ENCODE assay signal across 17 cellular contexts in genomic region chr4:16582526-16582925, GRCh38.
DNase-seq lines count a peak whose midpoint lies in the region; ATAC-seq and TF ChIP-seq lines count a peak whose summit lies in the region.
"Had no signal": no experiment of that assay in that cellular context is flagged by ENCODE, and none has a peak within 500 bp of the region (broad histone marks: within the 10 kb centered on the region; RNA-seq: fewer than 3 reads in every experiment).

No MANE protein-coding gene starts in this region.

- H3K27ac Mint-ChIP-seq in activated CD8-positive, alpha-beta T cell treated with anti-CD3 and anti-CD28 coated beads for 36 hours: no peak overlapping the region
- H3K27ac Mint-ChIP-seq in activated CD8-positive, alpha-beta T cell treated with anti-CD3 and anti-CD28 coated beads, Interleukin-2, amount 10 ng/mL, durations not matched to agents 7 days and 5 days: no peak overlapping the region
- no peak overlapping the region for H3K27ac Mint-ChIP-seq in endodermal cell
- H3K27ac Mint-ChIP-seq: activated naive CD4-positive, alpha-beta T cell treated with anti-CD3 and anti-CD28 coated beads for 36 hours; immature natural killer cell had no signal

- H3K9me3 Mint-ChIP-seq in activated CD8-positive, alpha-beta T cell treated with anti-CD3 and anti-CD28 coated beads for 36 hours: no peaks in the 10 kb centered on the region
- no peaks in the 10 kb centered on the region for H3K9me3 Mint-ChIP-seq in activated CD8-positive, alpha-beta T cell treated with anti-CD3 and anti-CD28 coated beads, Interleukin-2, amount 10 ng/mL, durations not matched to agents 7 days and 5 days (ENCODE audit: insufficient read depth)
- H3K9me3 Mint-ChIP-seq in endodermal cell: no peaks in the 10 kb centered on the region
- H3K9me3 Mint-ChIP-seq: activated naive CD4-positive, alpha-beta T cell treated with anti-CD3 and anti-CD28 coated beads for 36 hours had no signal

- DNase-seq in activated CD8-positive, alpha-beta T cell treated with anti-CD3 and anti-CD28 coated beads for 36 hours: peak; percentile 4
- no peak for DNase-seq in activated CD8-positive, alpha-beta T cell treated with anti-CD3 and anti-CD28 coated beads, Interleukin-2, amount 10 ng/mL, durations not matched to agents 7 days and 5 days
- peak; percentile 21 for DNase-seq in NAMALWA (ENCODE audit: low spot score)
- peak; percentile 88 for DNase-seq in endodermal cell
- DNase-seq in testis: peak; percentile 70
- DNase-seq in T1000 (lab: John Stamatoyannopoulos, UW): no peak
- no peak for DNase-seq in caudate nucleus (lab: John Stamatoyannopoulos, UW)
- DNase-seq in pons (ENCODE audit: low spot score): no peak
- DNase-seq: activated naive CD4-positive, alpha-beta T cell treated with anti-CD3 and anti-CD28 coated beads for 36 hours; immature natural killer cell; mucosa of descending colon; NCI-H2081; psoas muscle; stimulated activated CD8-positive, alpha-beta memory T cell treated with anti-CD3 and anti-CD28 coated beads, Interleukin-4, amount 100 ng/mL, for 48 hours; uterus had no signal

- H3K4me1 ChIP-seq in endodermal cell (ENCODE audit: control insufficient read depth, insufficient read depth, low read length): no peaks in the 10 kb centered on the region
- H3K4me1 ChIP-seq in testis: no peaks in the 10 kb centered on the region
- H3K4me1 ChIP-seq: psoas muscle had no signal

- no peaks in the 10 kb centered on the region for H3K27me3 ChIP-seq in endodermal cell (ENCODE audit: control insufficient read depth, insufficient read depth, low read length, poor library complexity, severe bottlenecking)
- no peaks in the 10 kb centered on the region for H3K27me3 ChIP-seq in testis
- H3K27me3 ChIP-seq: uterus had no signal

- no peaks in the 10 kb centered on the region for H3K9me3 ChIP-seq in endodermal cell (ENCODE audit: control insufficient read depth, low read length)
- H3K9me3 ChIP-seq in testis: no peaks in the 10 kb centered on the region
- H3K9me3 ChIP-seq: mucosa of descending colon, psoas muscle, uterus had no signal

- CTCF ChIA-PET in activated CD8-positive, alpha-beta T cell treated with anti-CD3 and anti-CD28 coated beads for 36 hours (lab: Charles Lee): no interaction called here
- CTCF ChIA-PET in activated CD8-positive, alpha-beta T cell treated with anti-CD3 and anti-CD28 coated beads, Interleukin-2, amount 10 ng/mL, durations not matched to agents 7 days and 5 days (lab: Charles Lee): no interaction called here

- WGBS in endodermal cell (ENCODE audit: insufficient coverage in 1 of 2, insufficient read length in 1 of 2), 2 experiments: 87 to 90% methylated on average over 6 to 10 of the region's 10 CpGs
- WGBS in testis, 2 donors: 68 to 96% methylated on average over 9 to 10 of the region's 10 CpGs

- H3K27ac ChIP-seq in endodermal cell (ENCODE audit: low read depth, low read length): no peak overlapping the region
- no peak overlapping the region for H3K27ac ChIP-seq in testis
- no peak overlapping the region for H3K27ac ChIP-seq in caudate nucleus (ENCODE audit: low read depth, low read length)
- H3K27ac ChIP-seq: psoas muscle, uterus had no signal

- H3K4me1 Mint-ChIP-seq in activated CD8-positive, alpha-beta T cell treated with anti-CD3 and anti-CD28 coated beads for 36 hours (ENCODE audit: low read depth): no peaks in the 10 kb centered on the region
- no peaks in the 10 kb centered on the region for H3K4me1 Mint-ChIP-seq in activated CD8-positive, alpha-beta T cell treated with anti-CD3 and anti-CD28 coated beads, Interleukin-2, amount 10 ng/mL, durations not matched to agents 7 days and 5 days (ENCODE audit: low read depth)
- no peaks in the 10 kb centered on the region for H3K4me1 Mint-ChIP-seq in endodermal cell
- H3K4me1 Mint-ChIP-seq: central memory CD8-positive, alpha-beta T cell had no signal

- H3K9ac ChIP-seq in endodermal cell (ENCODE audit: extremely low read depth, low read length, poor library complexity, severe bottlenecking): no peak overlapping the region

- ATAC-seq in activated CD8-positive, alpha-beta T cell treated with anti-CD3 and anti-CD28 coated beads for 36 hours: no peak
- no peak for ATAC-seq in activated CD8-positive, alpha-beta T cell treated with anti-CD3 and anti-CD28 coated beads, Interleukin-2, amount 10 ng/mL, durations not matched to agents 7 days and 5 days
- ATAC-seq: mucosa of descending colon, Panc1, psoas muscle had no signal

- POLR2A ChIA-PET in activated CD8-positive, alpha-beta T cell treated with anti-CD3 and anti-CD28 coated beads for 36 hours (lab: Charles Lee): no interaction called here
- POLR2A ChIA-PET in activated CD8-positive, alpha-beta T cell treated with anti-CD3 and anti-CD28 coated beads, Interleukin-2, amount 10 ng/mL, durations not matched to agents 7 days and 5 days (lab: Charles Lee): no interaction called here

- no peak overlapping the region for H3K4me3 ChIP-seq in endodermal cell (ENCODE audit: low read length)
- H3K4me3 ChIP-seq in testis: no peak overlapping the region
- H3K4me3 ChIP-seq: mucosa of descending colon, psoas muscle, uterus had no signal

- TF ChIP-seq CTCF in activated CD8-positive, alpha-beta T cell treated with anti-CD3 and anti-CD28 coated beads for 36 hours (IDR thresholded peaks at IDR 0.05): no peak
- peak; percentile 81 for TF ChIP-seq CTCF in endodermal cell (conservative IDR thresholded peaks at IDR 0.05)
- TF ChIP-seq CTCF in testis (IDR thresholded peaks at IDR 0.05): no peak

- TF ChIP-seq POLR2A in testis (IDR thresholded peaks at IDR 0.05): no peak

- peaks cover 1% of the 10 kb centered on the region for H3K27me3 Mint-ChIP-seq in activated CD8-positive, alpha-beta T cell treated with anti-CD3 and anti-CD28 coated beads for 36 hours
- H3K27me3 Mint-ChIP-seq in activated CD8-positive, alpha-beta T cell treated with anti-CD3 and anti-CD28 coated beads, Interleukin-2, amount 10 ng/mL, durations not matched to agents 7 days and 5 days (ENCODE audit: low read depth): no peaks in the 10 kb centered on the region
- H3K27me3 Mint-ChIP-seq in endodermal cell (ENCODE audit: insufficient read depth): no peaks in the 10 kb centered on the region
- H3K27me3 Mint-ChIP-seq: central memory CD8-positive, alpha-beta T cell had no signal

- H3K36me3 ChIP-seq in endodermal cell (ENCODE audit: control insufficient read depth, insufficient read depth, low read length): no peaks in the 10 kb centered on the region
- no peaks in the 10 kb centered on the region for H3K36me3 ChIP-seq in testis (ENCODE audit: low read depth, missing control alignments)
- H3K36me3 ChIP-seq: uterus had no signal

- H3K4me3 Mint-ChIP-seq in activated CD8-positive, alpha-beta T cell treated with anti-CD3 and anti-CD28 coated beads for 36 hours: no peak overlapping the region
- no peak overlapping the region for H3K4me3 Mint-ChIP-seq in activated CD8-positive, alpha-beta T cell treated with anti-CD3 and anti-CD28 coated beads, Interleukin-2, amount 10 ng/mL, durations not matched to agents 7 days and 5 days
- no peak overlapping the region for H3K4me3 Mint-ChIP-seq in endodermal cell
- H3K4me3 Mint-ChIP-seq: activated naive CD4-positive, alpha-beta T cell treated with anti-CD3 and anti-CD28 coated beads for 36 hours; central memory CD8-positive, alpha-beta T cell; immature natural killer cell had no signal

- intact Hi-C loops in activated CD8-positive, alpha-beta T cell treated with anti-CD3 and anti-CD28 coated beads for 36 hours (cut with micrococcal nuclease): no loop called here
- intact Hi-C loops in testis (cut with DNase I; ENCODE audit: low total_unique reads): no loop called here

- no peaks in the 10 kb centered on the region for H3K36me3 Mint-ChIP-seq in activated CD8-positive, alpha-beta T cell treated with anti-CD3 and anti-CD28 coated beads for 36 hours (ENCODE audit: low read depth)
- H3K36me3 Mint-ChIP-seq in activated CD8-positive, alpha-beta T cell treated with anti-CD3 and anti-CD28 coated beads, Interleukin-2, amount 10 ng/mL, durations not matched to agents 7 days and 5 days (ENCODE audit: low read depth): no peaks in the 10 kb centered on the region
- no peaks in the 10 kb centered on the region for H3K36me3 Mint-ChIP-seq in endodermal cell (ENCODE audit: low read depth)

Comparison
In these comparisons a context has a peak if more than half of its experiments do, and no peak if none do; other contexts are left out.
1. DNase-seq: peak in activated CD8-positive, alpha-beta T cell treated with anti-CD3 and anti-CD28 coated beads for 36 hours (single experiment), NAMALWA (single experiment), endodermal cell (single experiment) and testis (single experiment); none in activated CD8-positive, alpha-beta T cell treated with anti-CD3 and anti-CD28 coated beads, Interleukin-2, amount 10 ng/mL, durations not matched to agents 7 days and 5 days (single experiment), T1000 (single experiment), caudate nucleus (0 of 61) and pons (single experiment).